ENCODE assay signal across 8 cellular contexts in genomic region chr2:98465456-98466201, GRCh38. TPM values are rescaled to one million over a fixed set of nuclear protein-coding genes. Genes with fewer than 3 reads are reported as not detected.
A peak's percentile ranks its signal among the peaks of the same experiment; 100 is the strongest.
DNase-seq lines count a peak whose midpoint lies in the region; ATAC-seq, FAIRE-seq and TF ChIP-seq lines count a peak whose summit lies in the region.

No MANE protein-coding gene starts in this region.

- H3K4me3 ChIP-seq in SK-N-SH (ENCODE audit: low read depth in 2 of 2, low read length in 1 of 2), result no peak overlapping the region
- no peak overlapping the region for H3K4me3 ChIP-seq in liver (ENCODE audit: low read depth in 1 of 3, low read length in 3 of 3)

- TF ChIP-seq RAD21 in SK-N-SH (IDR thresholded peaks at IDR 0.05; ENCODE audit: low read length), result no peak
- no peak for TF ChIP-seq RAD21 in liver (IDR thresholded peaks at IDR 0.05)

- no peak for TF ChIP-seq EP300 in SK-N-SH (IDR thresholded peaks at IDR 0.05; ENCODE audit: borderline replicate concordance in 1 of 2, low read depth in 1 of 2, low read length in 1 of 2)

- 50% methylated on average over 11 of the region's 11 CpGs for WGBS in SK-N-SH (ENCODE audit: low lambda C conversion rate)
- 73% methylated on average over 11 of the region's 11 CpGs for WGBS in liver

- H3K27me3 Mint-ChIP-seq in activated naive CD8-positive, alpha-beta T cell treated with anti-CD3 and anti-CD28 coated beads, Interleukin-2, amount 50 U/mL, for 24 hours, result no peaks in the 10 kb centered on the region

- TF ChIP-seq CTCF in SK-N-SH (IDR thresholded peaks at IDR 0.05) (no peak), liver (IDR thresholded peaks at IDR 0.05; ENCODE audit: low read depth, low read length, missing input control) (no peak), D721Med (IDR thresholded peaks at IDR 0.05; ENCODE audit: insufficient read depth, missing control alignments) (no peak)

- no peak for FAIRE-seq in D721Med (lab: Jason Lieb, UNC)

- peak overlapping the region; percentile 95 for H3K27ac Mint-ChIP-seq in activated naive CD8-positive, alpha-beta T cell treated with anti-CD3 and anti-CD28 coated beads, Interleukin-2, amount 50 U/mL, for 24 hours

- peaks cover 33% of the 10 kb centered on the region for H3K79me2 ChIP-seq in SK-N-SH (ENCODE audit: insufficient read depth)

- H3K9me3 ChIP-seq in SK-N-SH (no peaks in the 10 kb centered on the region), liver (ENCODE audit: control insufficient read depth in 4 of 4, low read length in 3 of 4) (no peaks in the 10 kb centered on the region)

- 0 out of 2 replicates have a peak overlapping the region, but pooled peaks have one; percentile 14 for H2AFZ ChIP-seq in SK-N-SH (ENCODE audit: low read depth)

- POLR2A ChIA-PET in SK-N-SH (lab: Yijun Ruan, JAX), result interaction anchor here (1.0 kb wide), 1 partner anchor 15 kb away, joined by 3 read pairs; no protein-coding TSS in a partner anchor

- peak; percentile 55 for DNase-seq in CD1c-positive myeloid dendritic cell (ENCODE audit: extremely low spot score)
- peak; percentile 66 for DNase-seq in NAMALWA (ENCODE audit: low spot score)
- peak; percentile 83 for DNase-seq in SK-N-SH
- peak; percentile 67 for DNase-seq in activated naive CD8-positive, alpha-beta T cell treated with anti-CD3 and anti-CD28 coated beads, Interleukin-2, amount 50 U/mL, for 24 hours
- peak; percentile 51 for DNase-seq in stimulated activated naive CD4-positive, alpha-beta T cell treated with Interleukin-2 at 50 U/mL for 16 hours (lab: John Stamatoyannopoulos, UW)
- no peak for DNase-seq in D721Med (ENCODE audit: insufficient read length, low spot score)

- no peaks in the 10 kb centered on the region for H3K9me2 ChIP-seq in SK-N-SH

- H3K4me1 ChIP-seq in SK-N-SH (ENCODE audit: control insufficient read depth in 1 of 2, insufficient read depth in 2 of 2, low read depth in 1 of 2, low read length in 1 of 2), result peaks cover 18 to 51% of the 10 kb centered on the region in 2 experiments; a peak in 3 of 4 replicates
- H3K4me1 ChIP-seq in liver (ENCODE audit: control insufficient read depth in 4 of 4, insufficient read depth in 4 of 4, low read length in 3 of 4), result peaks cover 0 to 8% (median 0%) of the 10 kb centered on the region in 4 donors

- no peak overlapping the region for H3K4me2 ChIP-seq in SK-N-SH

- peaks cover 94% of the 10 kb centered on the region for H3K4me1 Mint-ChIP-seq in activated naive CD8-positive, alpha-beta T cell treated with anti-CD3 and anti-CD28 coated beads, Interleukin-2, amount 50 U/mL, for 24 hours

- H4K20me1 ChIP-seq in SK-N-SH (ENCODE audit: insufficient read depth), result peaks cover 3% of the 10 kb centered on the region; the same call in 1 of the 2 replicates

- H3K36me3 ChIP-seq in SK-N-SH (replicated peaks in 1 of 2; ENCODE audit: control insufficient read depth in 1 of 2, insufficient read depth in 2 of 2, low read length in 1 of 2) (no peaks in the 10 kb centered on the region), liver (ENCODE audit: control insufficient read depth in 4 of 4, insufficient read depth in 3 of 4, low read depth in 1 of 4, low read length in 3 of 4) (no peaks in the 10 kb centered on the region)

- H3K9ac ChIP-seq in SK-N-SH (no peak overlapping the region), liver (ENCODE audit: low read depth in 1 of 2, low read length in 2 of 2) (no peak overlapping the region)

- ATAC-seq in GM21423 (IDR thresholded peaks at IDR 0.05; ENCODE audit: unreplicated experiment), result peak; percentile 26
- ATAC-seq in activated naive CD8-positive, alpha-beta T cell treated with anti-CD3 and anti-CD28 coated beads, Interleukin-2, amount 50 U/mL, for 24 hours, result peak; percentile 38

- H3K4me3 Mint-ChIP-seq in activated naive CD8-positive, alpha-beta T cell treated with anti-CD3 and anti-CD28 coated beads, Interleukin-2, amount 50 U/mL, for 24 hours, result peak overlapping the region; percentile 56

- CTCF ChIA-PET in SK-N-SH (lab: Yijun Ruan, JAX), result interaction anchor here (0.8 to 1.0 kb wide), 2 partner anchors 22 to 136 kb away, joined by 3 to 4 read pairs; no protein-coding TSS in a partner anchor

- no peaks in the 10 kb centered on the region for H3K9me3 Mint-ChIP-seq in activated naive CD8-positive, alpha-beta T cell treated with anti-CD3 and anti-CD28 coated beads, Interleukin-2, amount 50 U/mL, for 24 hours

- H3K36me3 Mint-ChIP-seq in activated naive CD8-positive, alpha-beta T cell treated with anti-CD3 and anti-CD28 coated beads, Interleukin-2, amount 50 U/mL, for 24 hours (ENCODE audit: low read depth), result peaks cover 6% of the 10 kb centered on the region

- H3F3A ChIP-seq in SK-N-SH (replicated peaks; ENCODE audit: insufficient read depth), result no peaks in the 10 kb centered on the region

- no peaks in the 10 kb centered on the region for H3K27me3 ChIP-seq in SK-N-SH (ENCODE audit: insufficient read depth)
- no peaks in the 10 kb centered on the region for H3K27me3 ChIP-seq in liver (ENCODE audit: control insufficient read depth in 4 of 4, insufficient read depth in 4 of 4, low read length in 3 of 4)

- H3K27ac ChIP-seq in SK-N-SH (ENCODE audit: low read depth in 2 of 2, low read length in 1 of 2), result peak overlapping the region in 1 of 2 experiments; percentile 75; a peak in 2 of 4 replicates
- peak overlapping the region; percentile 52 to 55 for H3K27ac ChIP-seq in liver (ENCODE audit: low read depth in 1 of 2, low read length in 2 of 2)

TF ChIP-seq in SK-N-SH, 30 proteins besides CTCF, POLR2A, EP300 and RAD21 (continues in another document):
- TF ChIP-seq ZBTB33 (IDR thresholded peaks at IDR 0.05; ENCODE audit: borderline replicate concordance, low read depth) (no peak), YY1 (IDR thresholded peaks at IDR 0.05; ENCODE audit: low read depth) (no peak), IRF3 (IDR thresholded peaks at IDR 0.05; ENCODE audit: low read depth, low read length) (no peak), TAF1 (IDR thresholded peaks at IDR 0.05; ENCODE audit: borderline replicate concordance, low read depth, low read length) (no peak), TCF12 (IDR thresholded peaks at IDR 0.05) (peak; percentile 31; the same call in 1 of the 2 replicates), ELF1 (IDR thresholded peaks at IDR 0.05) (no peak)

TF ChIP-seq in liver, 16 proteins besides CTCF, POLR2A, EP300 and RAD21:
- no peak for TF ChIP-seq GABPA (IDR thresholded peaks at IDR 0.05 in 1 of 2, conservative IDR thresholded peaks at IDR 0.05 in 1 of 2)
- peak; percentile 3 for TF ChIP-seq SP1 (IDR thresholded peaks at IDR 0.05)

RNA-seq across cellular contexts. Expression of gene INPP4A, which starts 21.0 kb away (rescaled TPM):
- 15.0 and 18.3 TPM in 2 replicates for polyA plus RNA-seq in SK-N-SH (2012; rRNA removed)
- polyA plus RNA-seq in SK-N-SH (2012; cell fraction: cytosol; rRNA removed), result 7.8 and 12.0 TPM in 2 replicates
- 31.3 and 31.4 TPM in 2 replicates for polyA plus RNA-seq in SK-N-SH (2012; cell fraction: nucleus; rRNA removed)
- 10 to 100 TPM; 11.3 to 14.9 TPM for total RNA-seq in liver
- 1 to 10 TPM; 2.9 to 3.1 TPM for polyA plus RNA-seq in liver
